14 cellular contexts compared by ENCODE assay signal in the genomic region with DNA sequence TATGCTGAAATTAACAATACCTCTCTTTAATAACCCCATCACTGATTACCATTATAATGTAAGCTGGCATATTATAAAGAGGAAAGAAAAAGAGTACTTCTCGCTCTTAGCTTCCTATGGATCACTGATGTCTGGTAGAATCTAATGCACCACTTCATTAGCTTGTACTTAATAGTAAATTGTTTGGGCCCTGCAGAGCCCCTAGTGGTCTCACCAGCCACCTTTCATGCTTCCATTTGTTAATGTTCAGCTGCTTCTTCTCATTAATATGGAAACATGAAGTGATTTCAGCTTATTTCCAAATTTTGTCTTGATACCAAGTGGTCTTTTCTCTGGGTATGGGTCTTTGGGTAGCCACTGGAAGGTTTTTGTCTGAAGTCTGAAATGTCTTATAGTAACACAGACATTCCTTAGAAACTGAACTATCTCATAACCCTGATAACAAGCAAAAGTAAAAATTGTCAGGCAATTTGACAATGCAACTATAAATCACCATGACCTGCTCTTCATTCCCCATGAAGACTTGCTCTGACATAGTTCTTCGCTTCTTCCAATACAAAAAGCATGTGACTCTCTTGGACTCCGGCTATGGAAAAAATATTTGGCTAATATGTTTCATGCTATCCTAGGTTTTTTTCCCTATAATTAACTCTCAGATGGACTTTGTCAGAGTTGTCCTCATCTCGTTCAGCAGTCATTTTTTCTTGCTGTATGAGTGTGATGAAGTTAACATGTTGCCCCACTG.
A peak's percentile ranks its signal among the peaks of the same experiment; 100 is the strongest.
DNase-seq lines count a peak whose midpoint lies in the region; ATAC-seq and TF ChIP-seq lines count a peak whose summit lies in the region.
"Had no signal": no experiment of that assay in that cellular context is flagged by ENCODE, and none has a peak within 500 bp of the region (broad histone marks: within the 10 kb centered on the region; RNA-seq: fewer than 3 reads in every experiment).

No MANE protein-coding gene starts in this region.

- H3K9me3 ChIP-seq in AG04450 (ENCODE audit: control insufficient read depth, insufficient read depth, low read length): no peaks in the 10 kb centered on the region
- H3K9me3 ChIP-seq in RWPE2 (ENCODE audit: severe bottlenecking): no peaks in the 10 kb centered on the region

- no peak overlapping the region for H3K4me3 ChIP-seq in AG04450 (ENCODE audit: low read depth, low read length)
- H3K4me3 ChIP-seq in RWPE2 (ENCODE audit: severe bottlenecking): no peak overlapping the region
- no peak overlapping the region for H3K4me3 ChIP-seq in fibroblast of villous mesenchyme (ENCODE audit: low read depth, low read length)

- CTCF ChIA-PET in AG04450 (lab: Charles Lee): interaction anchor here (0.8 to 1.3 kb wide), 4 partner anchors 12 to 467 kb away, joined by 3 to 4 read pairs (median 3); no protein-coding TSS in a partner anchor

- H3K36me3 ChIP-seq in RWPE2 (ENCODE audit: low read depth): no peaks in the 10 kb centered on the region

- no peak for DNase-seq in AG04450 (ENCODE audit: low read depth, low spot score)
- DNase-seq in GM13977 (ENCODE audit: low spot score): no peak
- DNase-seq in RWPE2 (ENCODE audit: low spot score): no peak
- no peak for DNase-seq in fibroblast of villous mesenchyme (ENCODE audit: low read depth)
- DNase-seq in GM19240 (ENCODE audit: insufficient read length, low spot score): no peak
- DNase-seq in NCI-H345 (lab: John Stamatoyannopoulos, UW): no peak
- DNase-seq in NCI-H1930 (lab: John Stamatoyannopoulos, UW): no peak
- DNase-seq: anterior cingulate cortex; CD4-positive, CD25-positive, alpha-beta regulatory T cell; foreskin melanocyte; GOT3; T-helper 9 cell had no signal

- in situ Hi-C loops in GM13977 (cut with MboI; ENCODE audit: low pct_unique_long_range_greater_than_20kb, low sequenced_read_pairs, unreplicated experiment): no loop called here

- H3K27ac ChIP-seq in AG04450 (ENCODE audit: low read depth, low read length) (no peak overlapping the region), RWPE2 (ENCODE audit: poor library complexity, severe bottlenecking) (no peak overlapping the region)
- H3K27ac ChIP-seq: KMS-11 had no signal

- H3K4me1 ChIP-seq in RWPE2 (ENCODE audit: insufficient read depth, poor library complexity, severe bottlenecking): peaks cover 17% of the 10 kb centered on the region

- POLR2A ChIA-PET in AG04450 (lab: Yijun Ruan, JAX): interaction anchor here (1.3 kb wide), 1 partner anchor 397 kb away, joined by 3 read pairs; no protein-coding TSS in a partner anchor

- peak; percentile 36; the same call in 1 of the 2 replicates for TF ChIP-seq CTCF in AG04450 (IDR thresholded peaks at IDR 0.05; ENCODE audit: low read depth, low read length)
- TF ChIP-seq CTCF in GM13977 (IDR thresholded peaks at IDR 0.05; ENCODE audit: extremely low read depth, insufficient read depth, missing control alignments): peak; percentile 13
- TF ChIP-seq CTCF in RWPE2 (IDR thresholded peaks at IDR 0.05; ENCODE audit: poor library complexity, severe bottlenecking): peak; percentile 24
- peak; percentile 32 for TF ChIP-seq CTCF in fibroblast of villous mesenchyme (IDR thresholded peaks at IDR 0.05; ENCODE audit: insufficient read depth, low read depth, low read length)

- ATAC-seq in RWPE2 (ENCODE audit: low read depth): no peak
- no peak for ATAC-seq in GM19351 (IDR thresholded peaks at IDR 0.05; ENCODE audit: unreplicated experiment)

- H3K27me3 ChIP-seq in AG04450 (ENCODE audit: control insufficient read depth, insufficient read depth, low read length): no peaks in the 10 kb centered on the region
- H3K27me3 ChIP-seq in RWPE2 (ENCODE audit: insufficient read depth, poor library complexity, severe bottlenecking): no peaks in the 10 kb centered on the region
